In genomic region chr19:415292-415691, GRCh38 we compare ENCODE assay signal across 9 cellular contexts. TPM values are rescaled to one million over a fixed set of nuclear protein-coding genes. Genes with fewer than 3 reads are reported as not detected.
"Had no signal": no experiment of that assay in that cellular context is flagged by ENCODE, and none has a peak within 500 bp of the region (broad histone marks: within the 10 kb centered on the region; RNA-seq: fewer than 3 reads in every experiment).

No MANE protein-coding gene starts in this region.

- H3K4me3 ChIP-seq: GM23338, HAP-1 had no signal

- ATAC-seq: GM23338, HCT116, HepG2 had no signal

- H3K4me2 ChIP-seq: GM23338 had no signal

- H2AFZ ChIP-seq: GM23338 had no signal

- H3K36me3 ChIP-seq: HAP-1 had no signal

- DNase-seq: H7, HFFc6, KG1 had no signal

- H3K4me1 ChIP-seq: HAP-1 had no signal

- FAIRE-seq: HepG2 had no signal

RNA-seq across cellular contexts. Expression of gene C2CD4C, which starts 6.3 kb away (rescaled TPM):
- total RNA-seq: HepG2, HFFc6 had no signal
- polyA plus RNA-seq: HepG2, IgD-negative memory B cell had no signal

RNA-seq across cellular contexts. Expression of gene SHC2, which starts 45.5 kb away (rescaled TPM):
- total RNA-seq: HFFc6, HT-29 had no signal
- polyA plus RNA-seq: IgD-negative memory B cell had no signal
